Comparison of ENCODE assay signal across 23 cellular contexts in the genomic region with DNA sequence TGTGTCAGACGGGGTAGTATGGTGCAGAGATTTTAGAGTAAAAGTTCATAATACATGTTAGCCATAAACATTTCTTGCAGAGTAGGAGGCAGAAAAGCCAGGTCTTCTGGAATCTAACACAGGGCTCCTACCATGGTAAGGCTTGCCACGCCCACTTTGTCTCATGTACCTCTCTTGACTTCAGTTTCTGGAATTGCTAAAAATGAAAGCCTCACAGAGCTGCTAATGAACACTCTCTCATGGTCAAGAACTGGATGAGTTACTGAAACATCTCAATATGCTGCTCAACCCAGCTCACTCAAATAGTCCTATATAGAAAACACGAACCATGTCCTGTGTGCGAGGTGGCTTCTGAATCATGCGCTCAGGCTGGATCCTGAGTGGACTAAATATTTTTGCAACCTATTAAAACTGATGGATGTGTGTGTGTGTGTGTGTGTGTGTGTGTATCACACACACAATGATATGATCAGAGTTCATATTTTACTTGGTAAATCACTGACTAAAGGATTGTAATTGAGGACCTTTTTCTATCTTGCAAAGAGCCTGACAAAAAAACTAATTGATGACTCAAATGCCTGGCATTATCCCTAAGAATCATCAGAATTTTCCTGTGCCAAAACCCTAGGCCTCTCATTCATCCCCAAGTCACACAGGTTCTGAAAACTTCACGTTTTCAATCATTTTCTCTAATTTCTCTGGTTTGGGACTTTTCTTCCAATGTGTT.
"Had no signal": no experiment of that assay in that cellular context is flagged by ENCODE, and none has a peak within 500 bp of the region (broad histone marks: within the 10 kb centered on the region; RNA-seq: fewer than 3 reads in every experiment).

No MANE protein-coding gene starts in this region.

- ATAC-seq: activated CD8-positive, alpha-beta memory T cell treated with anti-CD3 and anti-CD28 coated beads, Interleukin-2, amount 10 ng/mL, durations not matched to agents 7 days and 5 days; activated CD8-positive, alpha-beta T cell treated with anti-CD3 and anti-CD28 coated beads for 36 hours; body of pancreas; foreskin keratinocyte; left lobe of liver; lower lobe of right lung; mucosa of descending colon; right lobe of liver; stimulated activated effector memory CD8-positive, alpha-beta T cell treated with anti-CD3 and anti-CD28 coated beads, Interleukin-12 subunit alpha, Interleukin-12 subunit beta, amount 100 ng/mL, for 72 hours had no signal

- H3K4me1 ChIP-seq: body of pancreas, foreskin keratinocyte, lower lobe of right lung, right lobe of liver, stomach, suprapubic skin, tibial nerve had no signal

- H2AFZ ChIP-seq: hepatocyte had no signal

- H3K9me3 ChIP-seq: body of pancreas, lower lobe of right lung, mucosa of descending colon, right lobe of liver, stomach, suprapubic skin, tibial nerve had no signal

- H3K36me3 ChIP-seq: cardiac muscle cell, lower lobe of right lung, right lobe of liver, stomach, suprapubic skin, tibial nerve had no signal

- DNase-seq: activated CD4-positive, alpha-beta T cell treated with anti-CD3 and anti-CD28 coated beads, Interleukin-2, amount 10 ng/mL, durations not matched to agents 7 days and 5 days; activated CD8-positive, alpha-beta memory T cell treated with anti-CD3 and anti-CD28 coated beads, Interleukin-2, amount 10 ng/mL, durations not matched to agents 7 days and 5 days; activated CD8-positive, alpha-beta T cell treated with anti-CD3 and anti-CD28 coated beads for 36 hours; activated gamma-delta T cell treated with Interleukin-2 at 50 U/mL for 16 hours; anterior cingulate cortex; body of pancreas; foreskin keratinocyte; immature natural killer cell; lower lobe of right lung; mesendoderm; mucosa of descending colon; nephron progenitor cell; right lobe of liver; stimulated activated CD4-positive, alpha-beta T cell treated with anti-CD3 and anti-CD28 coated beads, Interleukin-2, amount 100 ng/mL, for 24 hours; stomach had no signal

- H3K27me3 ChIP-seq: body of pancreas, cardiac muscle cell, foreskin keratinocyte, hepatocyte, right lobe of liver, stomach, suprapubic skin, tibial nerve had no signal

- H3K27ac ChIP-seq: body of pancreas, cardiac muscle cell, epithelial cell of prostate, foreskin keratinocyte, hepatocyte, lower lobe of right lung, right lobe of liver, skin epidermis, stomach, suprapubic skin, tibial nerve had no signal

- H3K4me3 ChIP-seq: body of pancreas, cardiac muscle cell, hepatocyte, lower lobe of right lung, mucosa of descending colon, right lobe of liver, skin epidermis, stomach, suprapubic skin, tibial nerve had no signal

- H3K4me2 ChIP-seq: hepatocyte had no signal

- H3K79me2 ChIP-seq: hepatocyte had no signal
